14 cellular contexts compared by ENCODE assay signal in the genomic region with DNA sequence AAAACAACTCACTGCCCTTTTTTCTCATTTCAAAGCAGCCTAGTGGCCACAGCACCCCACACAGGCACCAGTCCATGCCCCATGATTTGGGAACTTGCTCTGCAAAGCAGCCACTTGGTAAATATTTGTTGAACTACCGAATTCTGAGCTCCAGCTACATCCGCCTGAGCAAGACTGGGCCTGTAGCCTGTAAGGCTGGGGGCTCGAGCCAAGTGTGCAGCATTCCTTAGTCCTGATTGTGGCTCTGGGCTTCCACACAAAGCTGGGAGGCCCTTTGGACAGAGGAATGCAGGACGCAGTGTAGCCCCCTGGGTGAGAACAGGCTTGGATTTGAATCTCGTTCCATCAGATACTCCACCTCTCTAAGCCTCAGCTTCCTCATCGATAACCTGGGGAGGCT.
DNase-seq lines count a peak whose midpoint lies in the region; TF ChIP-seq lines count a peak whose summit lies in the region.
"Had no signal": no experiment of that assay in that cellular context is flagged by ENCODE, and none has a peak within 500 bp of the region (broad histone marks: within the 10 kb centered on the region; RNA-seq: fewer than 3 reads in every experiment).

No MANE protein-coding gene starts in this region.

- no peak overlapping the region for H2AFZ ChIP-seq in osteoblast (ENCODE audit: low read length)

- peaks cover 6% of the 10 kb centered on the region for H3K36me3 Mint-ChIP-seq in activated T-helper 1 cell treated with anti-CD3 and anti-CD28 coated beads, Interleukin-12 subunit alpha, Interleukin-12 subunit beta, Interleukin-2, Interleukin-4 antibody, amounts not matched to agents 30 ng/mL and 10 ng/mL and 1 ng/mL, durations not matched to agents 14 hours and 24 hours and 36 hours (ENCODE audit: low read depth)

- H3K4me2 ChIP-seq in osteoblast (ENCODE audit: insufficient read depth, low read length) = no peak overlapping the region

- peaks cover 29% of the 10 kb centered on the region for H3K79me2 ChIP-seq in osteoblast (ENCODE audit: insufficient read depth, low read length)

- no peak overlapping the region for H3K27ac Mint-ChIP-seq in activated T-helper 1 cell treated with anti-CD3 and anti-CD28 coated beads, Interleukin-12 subunit alpha, Interleukin-12 subunit beta, Interleukin-2, Interleukin-4 antibody, amounts not matched to agents 30 ng/mL and 10 ng/mL and 1 ng/mL, durations not matched to agents 14 hours and 24 hours and 36 hours
- H3K27ac Mint-ChIP-seq: activated T-cell treated with anti-CD3 and anti-CD28 coated beads, Interleukin-2, amount 50 U/mL, for 24 hours; stimulated activated memory B cell treated with anti-CD40 and anti-IgM and Interleukin-4, amounts not matched to agents 10 μg/mL and 1 μg/mL and 100 μg/mL, for 72 hours had no signal

- intact Hi-C loops in adrenal gland (cut with DNase I) = no loop called here
- intact Hi-C loops in activated T-helper 1 cell treated with anti-CD3 and anti-CD28 coated beads, Interleukin-12 subunit alpha, Interleukin-12 subunit beta, Interleukin-2, Interleukin-4 antibody, amounts not matched to agents 30 ng/mL and 10 ng/mL and 1 ng/mL, durations not matched to agents 14 hours and 24 hours and 36 hours (cut with micrococcal nuclease) = no loop called here

- DNase-seq in adrenal gland (peak in 4 of 7 donors; percentile 19 to 62 (median 32)), fibroblast of peridontal ligament (ENCODE audit: extremely low read depth) (peak; percentile 64), osteoblast (ENCODE audit: insufficient read length, low spot score, missing footprints) (peak; percentile 74), MV-4-11 (lab: John Stamatoyannopoulos, UW) (no peak), AG08395 (ENCODE audit: low spot score) (no peak)
- DNase-seq in activated T-helper 1 cell treated with anti-CD3 and anti-CD28 coated beads, Interleukin-12 subunit alpha, Interleukin-12 subunit beta, Interleukin-2, Interleukin-4 antibody, amounts not matched to agents 30 ng/mL and 10 ng/mL and 1 ng/mL, durations not matched to agents 14 hours and 24 hours and 36 hours (ENCODE audit: low spot score) = no peak
- DNase-seq: activated CD4-positive, CD25-positive, alpha-beta regulatory T cell treated with anti-CD3 and anti-CD28 coated beads, Interleukin-2, amount 50 U/mL, for 72 hours; activated T-cell treated with anti-CD3 and anti-CD28 coated beads, Interleukin-2, amount 50 U/mL, for 24 hours; central memory CD4-positive, alpha-beta T cell; NCI-H82; stimulated activated CD4-positive, alpha-beta T cell treated with anti-CD3 and anti-CD28 coated beads, Interleukin-2, amount 100 ng/mL, for 24 hours had no signal

- peaks cover 20% of the 10 kb centered on the region for H3K4me1 Mint-ChIP-seq in activated T-helper 1 cell treated with anti-CD3 and anti-CD28 coated beads, Interleukin-12 subunit alpha, Interleukin-12 subunit beta, Interleukin-2, Interleukin-4 antibody, amounts not matched to agents 30 ng/mL and 10 ng/mL and 1 ng/mL, durations not matched to agents 14 hours and 24 hours and 36 hours (ENCODE audit: low read depth)
- H3K4me1 Mint-ChIP-seq: stimulated activated memory B cell treated with anti-CD40 and anti-IgM and Interleukin-4, amounts not matched to agents 10 μg/mL and 1 μg/mL and 100 μg/mL, for 72 hours had no signal

- H3K27me3 Mint-ChIP-seq in activated T-helper 1 cell treated with anti-CD3 and anti-CD28 coated beads, Interleukin-12 subunit alpha, Interleukin-12 subunit beta, Interleukin-2, Interleukin-4 antibody, amounts not matched to agents 30 ng/mL and 10 ng/mL and 1 ng/mL, durations not matched to agents 14 hours and 24 hours and 36 hours (ENCODE audit: insufficient read depth) = peaks cover 3% of the 10 kb centered on the region
- H3K27me3 Mint-ChIP-seq: activated T-cell treated with anti-CD3 and anti-CD28 coated beads, Interleukin-2, amount 50 U/mL, for 24 hours had no signal

- WGBS in adrenal gland, 4 donors = 66 to 80% (median 68%) methylated on average over 3 to 6 of the region's 6 CpGs
- 42% methylated on average over 6 of the region's 6 CpGs for WGBS in urinary bladder

- H3K9me3 ChIP-seq in adrenal gland (replicated peaks in 1 of 3) = no peaks in the 10 kb centered on the region
- H3K9me3 ChIP-seq in osteoblast (ENCODE audit: low read depth, low read length) = no peaks in the 10 kb centered on the region
- H3K9me3 ChIP-seq: neutrophil had no signal

- no peak overlapping the region for H3K4me3 ChIP-seq in adrenal gland
- H3K4me3 ChIP-seq in osteoblast (ENCODE audit: insufficient read depth, low read length) = no peak overlapping the region
- no peak overlapping the region for H3K4me3 ChIP-seq in urinary bladder (ENCODE audit: low read depth, low read length)

- H3K9me3 Mint-ChIP-seq in activated T-helper 1 cell treated with anti-CD3 and anti-CD28 coated beads, Interleukin-12 subunit alpha, Interleukin-12 subunit beta, Interleukin-2, Interleukin-4 antibody, amounts not matched to agents 30 ng/mL and 10 ng/mL and 1 ng/mL, durations not matched to agents 14 hours and 24 hours and 36 hours = no peaks in the 10 kb centered on the region
- H3K9me3 Mint-ChIP-seq: activated T-cell treated with anti-CD3 and anti-CD28 coated beads, Interleukin-2, amount 50 U/mL, for 24 hours had no signal

- no peak for TF ChIP-seq CTCF in adrenal gland (IDR thresholded peaks at IDR 0.05)
- TF ChIP-seq CTCF in osteoblast (IDR thresholded peaks at IDR 0.05; ENCODE audit: extremely low read depth, low read depth, low read length) = no peak

- H3K27me3 ChIP-seq in adrenal gland (no peaks in the 10 kb centered on the region), osteoblast (ENCODE audit: insufficient read depth, low read length) (no peaks in the 10 kb centered on the region)
- H3K27me3 ChIP-seq: neutrophil had no signal

- H3K4me1 ChIP-seq in adrenal gland (replicated peaks in 1 of 2) (peaks cover 10 to 13% of the 10 kb centered on the region in 2 donors), osteoblast (ENCODE audit: insufficient read depth, low read length) (peaks cover 27% of the 10 kb centered on the region), urinary bladder (ENCODE audit: insufficient read depth) (no peaks in the 10 kb centered on the region)

- H4K20me1 ChIP-seq in osteoblast (ENCODE audit: insufficient read depth, low read length) = peaks cover 3% of the 10 kb centered on the region

- no peak overlapping the region for H3K4me3 Mint-ChIP-seq in activated T-helper 1 cell treated with anti-CD3 and anti-CD28 coated beads, Interleukin-12 subunit alpha, Interleukin-12 subunit beta, Interleukin-2, Interleukin-4 antibody, amounts not matched to agents 30 ng/mL and 10 ng/mL and 1 ng/mL, durations not matched to agents 14 hours and 24 hours and 36 hours
- H3K4me3 Mint-ChIP-seq: activated T-cell treated with anti-CD3 and anti-CD28 coated beads, Interleukin-2, amount 50 U/mL, for 24 hours; stimulated activated memory B cell treated with anti-CD40 and anti-IgM and Interleukin-4, amounts not matched to agents 10 μg/mL and 1 μg/mL and 100 μg/mL, for 72 hours had no signal

- H3K27ac ChIP-seq in adrenal gland (peak overlapping the region in 1 of 5 donors; percentile 46), osteoblast (ENCODE audit: low read depth, low read length) (peak overlapping the region; percentile 65), urinary bladder (ENCODE audit: low read depth) (peak overlapping the region; percentile 78)
- H3K27ac ChIP-seq: neutrophil had no signal

- no peak for TF ChIP-seq POLR2A in adrenal gland (IDR thresholded peaks at IDR 0.05)

- H3K36me3 ChIP-seq in adrenal gland (replicated peaks in 1 of 2) (peaks cover 0 to 33% of the 10 kb centered on the region in 2 donors), osteoblast (ENCODE audit: insufficient read depth, low read length) (peaks cover 57% of the 10 kb centered on the region), urinary bladder (ENCODE audit: insufficient read depth) (peaks cover 2% of the 10 kb centered on the region)

Comparison
In these comparisons a context has a peak if more than half of its experiments do, and no peak if none do; other contexts are left out.
1. DNase-seq: peak in adrenal gland (4 of 7), fibroblast of peridontal ligament (single experiment) and osteoblast (single experiment); none in MV-4-11 (single experiment), activated T-helper 1 cell treated with anti-CD3 and anti-CD28 coated beads, Interleukin-12 subunit alpha, Interleukin-12 subunit beta, Interleukin-2, Interleukin-4 antibody, amounts not matched to agents 30 ng/mL and 10 ng/mL and 1 ng/mL, durations not matched to agents 14 hours and 24 hours and 36 hours (single experiment) and AG08395 (single experiment).